ENCODE assay signal across 1 cellular context in the genomic region with DNA sequence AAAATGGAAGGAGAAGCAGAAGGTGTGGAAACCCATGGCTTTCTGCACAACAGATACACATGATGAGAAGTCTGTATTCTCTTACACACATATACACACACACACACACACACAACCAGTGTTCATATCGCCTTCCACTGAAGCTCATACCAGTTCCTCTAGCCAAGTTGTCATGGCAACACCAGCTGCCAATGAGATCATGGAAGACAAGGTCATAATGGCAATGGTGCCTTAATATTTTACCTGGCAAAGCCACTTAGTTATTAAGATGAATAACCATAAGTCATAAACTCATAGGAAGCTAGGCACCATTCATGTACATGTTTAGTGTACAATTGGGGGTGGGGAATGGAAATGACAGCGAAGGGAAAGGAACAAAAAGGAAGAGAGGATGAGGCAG.
TF ChIP-seq lines count a peak whose summit lies in the region.

No MANE protein-coding gene starts in this region.

TF ChIP-seq in HEK293, 187 proteins besides CTCF, POLR2A, EP300 and RAD21 (continued from another document):
- TF ChIP-seq ZNF449 (tag by site-specific recombination; IDR thresholded peaks at IDR 0.05) (no peak), KLF16 (tag by site-specific recombination; IDR thresholded peaks at IDR 0.05) (no peak), KLF8 (tag by site-specific recombination; IDR thresholded peaks at IDR 0.05) (no peak), ZEB2 (tag by site-specific recombination; IDR thresholded peaks at IDR 0.05) (0 out of 2 replicates have a peak, but pooled peaks have one; percentile 33), PRDM1 (tag by site-specific recombination; IDR thresholded peaks at IDR 0.05) (0 out of 2 replicates have a peak, but pooled peaks have one; percentile 5), ZNF843 (tag by site-specific recombination; IDR thresholded peaks at IDR 0.05) (no peak), ZNF366 (tag by site-specific recombination; conservative IDR thresholded peaks at IDR 0.05) (peak; percentile 29; the same call in 1 of the 2 replicates), ZNF292 (tag by site-specific recombination; IDR thresholded peaks at IDR 0.05; ENCODE audit: borderline replicate concordance, low read depth) (no peak)
- TF ChIP-seq, protein P1, sequence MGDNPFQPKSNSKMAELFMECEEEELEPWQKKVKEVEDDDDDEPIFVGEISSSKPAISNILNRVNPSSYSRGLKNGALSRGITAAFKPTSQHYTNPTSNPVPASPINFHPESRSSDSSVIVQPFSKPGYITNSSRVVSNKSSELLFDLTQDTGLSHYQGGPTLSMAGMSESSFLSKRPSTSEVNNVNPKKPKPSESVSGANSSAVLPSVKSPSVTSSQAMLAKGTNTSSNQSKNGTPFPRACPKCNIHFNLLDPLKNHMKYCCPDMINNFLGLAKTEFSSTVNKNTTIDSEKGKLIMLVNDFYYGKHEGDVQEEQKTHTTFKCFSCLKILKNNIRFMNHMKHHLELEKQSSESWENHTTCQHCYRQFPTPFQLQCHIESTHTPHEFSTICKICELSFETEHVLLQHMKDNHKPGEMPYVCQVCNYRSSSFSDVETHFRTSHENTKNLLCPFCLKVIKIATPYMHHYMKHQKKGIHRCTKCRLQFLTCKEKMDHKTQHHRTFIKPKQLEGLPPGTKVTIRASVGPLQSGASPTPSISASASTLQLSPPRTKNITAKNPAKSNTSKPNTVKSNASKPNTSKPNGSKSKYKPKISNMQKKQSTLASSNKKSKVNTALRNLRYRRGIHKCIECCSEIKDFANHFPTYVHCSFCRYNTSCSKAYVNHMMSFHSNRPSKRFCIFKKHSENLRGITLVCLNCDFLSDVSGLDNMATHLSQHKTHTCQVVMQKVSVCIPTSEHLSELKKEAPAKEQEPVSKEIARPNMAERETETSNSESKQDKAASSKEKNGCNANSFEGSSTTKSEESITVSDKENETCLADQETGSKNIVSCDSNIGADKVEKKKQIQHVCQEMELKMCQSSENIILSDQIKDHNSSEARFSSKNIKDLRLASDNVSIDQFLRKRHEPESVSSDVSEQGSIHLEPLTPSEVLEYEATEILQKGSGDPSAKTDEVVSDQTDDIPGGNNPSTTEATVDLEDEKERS (tag by site-specific recombination; IDR thresholded peaks at IDR 0.05) = no peak
- TF ChIP-seq, protein P2, sequence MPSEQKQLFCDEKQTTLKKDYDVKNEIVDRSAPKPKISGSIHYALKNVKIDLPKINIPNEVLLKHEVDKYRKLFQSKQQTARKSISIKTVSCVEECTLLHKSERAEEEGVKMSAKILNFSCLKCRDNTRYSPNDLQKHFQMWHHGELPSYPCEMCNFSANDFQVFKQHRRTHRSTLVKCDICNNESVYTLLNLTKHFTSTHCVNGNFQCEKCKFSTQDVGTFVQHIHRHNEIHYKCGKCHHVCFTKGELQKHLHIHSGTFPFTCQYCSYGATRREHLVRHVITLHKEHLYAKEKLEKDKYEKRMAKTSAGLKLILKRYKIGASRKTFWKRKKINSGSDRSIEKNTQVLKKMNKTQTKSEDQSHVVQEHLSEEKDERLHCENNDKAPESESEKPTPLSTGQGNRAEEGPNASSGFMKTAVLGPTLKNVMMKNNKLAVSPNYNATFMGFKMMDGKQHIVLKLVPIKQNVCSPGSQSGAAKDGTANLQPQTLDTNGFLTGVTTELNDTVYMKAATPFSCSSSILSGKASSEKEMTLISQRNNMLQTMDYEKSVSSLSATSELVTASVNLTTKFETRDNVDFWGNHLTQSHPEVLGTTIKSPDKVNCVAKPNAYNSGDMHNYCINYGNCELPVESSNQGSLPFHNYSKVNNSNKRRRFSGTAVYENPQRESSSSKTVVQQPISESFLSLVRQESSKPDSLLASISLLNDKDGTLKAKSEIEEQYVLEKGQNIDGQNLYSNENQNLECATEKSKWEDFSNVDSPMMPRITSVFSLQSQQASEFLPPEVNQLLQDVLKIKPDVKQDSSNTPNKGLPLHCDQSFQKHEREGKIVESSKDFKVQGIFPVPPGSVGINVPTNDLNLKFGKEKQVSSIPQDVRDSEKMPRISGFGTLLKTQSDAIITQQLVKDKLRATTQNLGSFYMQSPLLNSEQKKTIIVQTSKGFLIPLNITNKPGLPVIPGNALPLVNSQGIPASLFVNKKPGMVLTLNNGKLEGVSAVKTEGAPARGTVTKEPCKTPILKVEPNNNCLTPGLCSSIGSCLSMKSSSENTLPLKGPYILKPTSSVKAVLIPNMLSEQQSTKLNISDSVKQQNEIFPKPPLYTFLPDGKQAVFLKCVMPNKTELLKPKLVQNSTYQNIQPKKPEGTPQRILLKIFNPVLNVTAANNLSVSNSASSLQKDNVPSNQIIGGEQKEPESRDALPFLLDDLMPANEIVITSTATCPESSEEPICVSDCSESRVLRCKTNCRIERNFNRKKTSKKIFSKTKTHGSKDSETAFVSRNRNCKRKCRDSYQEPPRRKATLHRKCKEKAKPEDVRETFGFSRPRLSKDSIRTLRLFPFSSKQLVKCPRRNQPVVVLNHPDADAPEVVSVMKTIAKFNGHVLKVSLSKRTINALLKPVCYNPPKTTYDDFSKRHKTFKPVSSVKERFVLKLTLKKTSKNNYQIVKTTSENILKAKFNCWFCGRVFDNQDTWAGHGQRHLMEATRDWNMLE (tag by site-specific recombination; conservative IDR thresholded peaks at IDR 0.05; ENCODE audit: low read depth) = no peak
- TF ChIP-seq, protein P3, sequence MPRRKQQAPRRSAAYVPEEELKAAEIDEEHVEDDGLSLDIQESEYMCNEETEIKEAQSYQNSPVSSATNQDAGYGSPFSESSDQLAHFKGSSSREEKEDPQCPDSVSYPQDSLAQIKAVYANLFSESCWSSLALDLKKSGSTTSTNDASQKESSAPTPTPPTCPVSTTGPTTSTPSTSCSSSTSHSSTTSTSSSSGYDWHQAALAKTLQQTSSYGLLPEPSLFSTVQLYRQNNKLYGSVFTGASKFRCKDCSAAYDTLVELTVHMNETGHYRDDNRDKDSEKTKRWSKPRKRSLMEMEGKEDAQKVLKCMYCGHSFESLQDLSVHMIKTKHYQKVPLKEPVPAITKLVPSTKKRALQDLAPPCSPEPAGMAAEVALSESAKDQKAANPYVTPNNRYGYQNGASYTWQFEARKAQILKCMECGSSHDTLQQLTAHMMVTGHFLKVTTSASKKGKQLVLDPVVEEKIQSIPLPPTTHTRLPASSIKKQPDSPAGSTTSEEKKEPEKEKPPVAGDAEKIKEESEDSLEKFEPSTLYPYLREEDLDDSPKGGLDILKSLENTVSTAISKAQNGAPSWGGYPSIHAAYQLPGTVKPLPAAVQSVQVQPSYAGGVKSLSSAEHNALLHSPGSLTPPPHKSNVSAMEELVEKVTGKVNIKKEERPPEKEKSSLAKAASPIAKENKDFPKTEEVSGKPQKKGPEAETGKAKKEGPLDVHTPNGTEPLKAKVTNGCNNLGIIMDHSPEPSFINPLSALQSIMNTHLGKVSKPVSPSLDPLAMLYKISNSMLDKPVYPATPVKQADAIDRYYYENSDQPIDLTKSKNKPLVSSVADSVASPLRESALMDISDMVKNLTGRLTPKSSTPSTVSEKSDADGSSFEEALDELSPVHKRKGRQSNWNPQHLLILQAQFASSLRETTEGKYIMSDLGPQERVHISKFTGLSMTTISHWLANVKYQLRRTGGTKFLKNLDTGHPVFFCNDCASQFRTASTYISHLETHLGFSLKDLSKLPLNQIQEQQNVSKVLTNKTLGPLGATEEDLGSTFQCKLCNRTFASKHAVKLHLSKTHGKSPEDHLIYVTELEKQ (tag by site-specific recombination; IDR thresholded peaks at IDR 0.05; ENCODE audit: borderline replicate concordance) = no peak
TF ChIP-seq in HEK293: peak in this region for 3.
